In genomic region chr9:77421506-77422265, GRCh38 we compare ENCODE assay signal across 12 cellular contexts.
"Had no signal": no experiment of that assay in that cellular context is flagged by ENCODE, and none has a peak within 500 bp of the region (broad histone marks: within the 10 kb centered on the region; RNA-seq: fewer than 3 reads in every experiment).

No MANE protein-coding gene starts in this region.

- ATAC-seq: body of pancreas; effector memory CD8-positive, alpha-beta T cell; stimulated activated memory B cell treated with anti-CD40 and anti-IgM and Interleukin-4, amounts not matched to agents 10 μg/mL and 1 μg/mL and 100 μg/mL, for 72 hours had no signal

- H3K4me3 ChIP-seq: body of pancreas, SK-N-MC had no signal

- DNase-seq: activated CD4-positive, alpha-beta T cell treated with anti-CD3 and anti-CD28 coated beads for 1 hour; activated CD4-positive, alpha-beta T cell treated with anti-CD3 and anti-CD28 coated beads, Interleukin-2, amount 50 U/mL, for 48 hours; activated naive CD4-positive, alpha-beta T cell treated with anti-CD3 and anti-CD28 coated beads, Interleukin-2, amount 10 ng/mL, durations not matched to agents 7 days and 5 days; activated T-cell treated with anti-CD3 and anti-CD28 coated beads, Interleukin-2, amount 50 U/mL, for 1 hour; body of pancreas; effector memory CD8-positive, alpha-beta T cell; kidney glomerular epithelial cell; stimulated activated CD4-positive, alpha-beta T cell treated with anti-CD3 and anti-CD28 coated beads, Interleukin-12 subunit alpha, Interleukin-12 subunit beta, amount 100 ng/mL, for 4 hours; stimulated activated CD4-positive, alpha-beta T cell treated with anti-CD3 and anti-CD28 coated beads, Interleukin-2, amount 100 ng/mL, for 24 hours; T-helper 1 cell had no signal
